Comparison of ENCODE assay signal across 10 cellular contexts in the genomic region with DNA sequence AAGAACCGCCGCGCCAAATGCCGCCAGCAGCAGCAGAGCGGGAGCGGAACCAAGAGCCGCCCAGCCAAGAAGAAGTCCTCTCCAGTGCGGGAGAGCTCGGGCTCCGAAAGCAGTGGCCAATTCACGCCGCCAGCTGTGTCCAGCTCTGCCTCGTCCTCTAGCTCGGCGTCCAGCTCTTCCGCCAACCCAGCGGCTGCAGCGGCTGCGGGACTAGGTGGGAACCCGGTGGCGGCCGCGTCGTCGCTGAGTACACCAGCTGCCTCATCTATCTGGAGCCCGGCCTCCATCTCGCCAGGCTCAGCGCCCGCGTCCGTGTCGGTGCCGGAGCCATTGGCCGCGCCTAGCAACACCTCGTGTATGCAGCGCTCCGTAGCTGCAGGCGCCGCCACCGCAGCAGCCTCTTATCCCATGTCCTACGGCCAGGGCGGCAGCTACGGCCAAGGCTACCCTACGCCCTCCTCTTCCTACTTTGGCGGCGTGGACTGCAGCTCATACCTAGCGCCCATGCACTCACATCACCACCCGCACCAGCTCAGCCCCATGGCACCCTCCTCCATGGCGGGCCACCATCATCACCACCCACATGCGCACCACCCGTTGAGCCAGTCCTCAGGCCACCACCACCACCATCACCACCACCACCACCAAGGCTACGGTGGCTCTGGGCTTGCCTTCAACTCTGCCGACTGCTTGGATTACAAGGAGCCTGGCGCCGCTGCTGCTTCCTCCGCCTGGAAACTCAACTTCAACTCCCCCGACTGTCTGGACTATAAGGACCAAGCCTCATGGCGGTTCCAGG. TPM values are rescaled to one million over a fixed set of nuclear protein-coding genes. Genes with fewer than 3 reads are reported as not detected.
A peak's percentile ranks its signal among the peaks of the same experiment; 100 is the strongest.
DNase-seq lines count a peak whose midpoint lies in the region; ATAC-seq and TF ChIP-seq lines count a peak whose summit lies in the region.
"Had no signal": no experiment of that assay in that cellular context is flagged by ENCODE, and none has a peak within 500 bp of the region (broad histone marks: within the 10 kb centered on the region; RNA-seq: fewer than 3 reads in every experiment).

No MANE protein-coding gene starts in this region.

- peak overlapping the region; percentile 18 for H3K4me3 Mint-ChIP-seq in activated naive CD4-positive, alpha-beta T cell treated with anti-CD3 and anti-CD28 coated beads, Interleukin-2, amount 10 ng/mL, durations not matched to agents 7 days and 5 days
- H3K4me3 Mint-ChIP-seq in mesothelial cell of epicardium (peak overlapping the region; percentile 53), type B pancreatic cell (peak overlapping the region; percentile 83)

- H3K36me3 Mint-ChIP-seq in activated naive CD4-positive, alpha-beta T cell treated with anti-CD3 and anti-CD28 coated beads, Interleukin-2, amount 10 ng/mL, durations not matched to agents 7 days and 5 days, result peaks cover 14% of the 10 kb centered on the region
- no peaks in the 10 kb centered on the region for H3K36me3 Mint-ChIP-seq in mesothelial cell of epicardium
- peaks cover 25% of the 10 kb centered on the region for H3K36me3 Mint-ChIP-seq in type B pancreatic cell

- CTCF ChIA-PET in activated naive CD4-positive, alpha-beta T cell treated with anti-CD3 and anti-CD28 coated beads, Interleukin-2, amount 10 ng/mL, durations not matched to agents 7 days and 5 days (lab: Charles Lee), result no interaction called here

- TF ChIP-seq CTCF in mesothelial cell of epicardium (IDR thresholded peaks at IDR 0.05; ENCODE audit: unreplicated experiment) (no peak), type B pancreatic cell (conservative IDR thresholded peaks at IDR 0.05) (no peak)

- DNase-seq in activated naive CD4-positive, alpha-beta T cell treated with anti-CD3 and anti-CD28 coated beads, Interleukin-2, amount 10 ng/mL, durations not matched to agents 7 days and 5 days, result peak; percentile 20
- no peak for DNase-seq in activated naive CD4-positive, alpha-beta T cell (lab: John Stamatoyannopoulos, UW)
- DNase-seq in astrocyte of the hippocampus (ENCODE audit: low read depth, low spot score) (peak; percentile 63), mesothelial cell of epicardium (ENCODE audit: low spot score in 2 of 2, unreplicated experiment in 2 of 2) (no peak), type B pancreatic cell (ENCODE audit: extremely low spot score, unreplicated experiment) (peak; percentile 70)
- no peak for DNase-seq in stimulated activated CD4-positive, alpha-beta T cell treated with anti-CD3 and anti-CD28 coated beads, Interleukin-4, amount 100 ng/mL, for 1 hour
- DNase-seq: central memory CD4-positive, alpha-beta T cell; left ventricle myocardium superior had no signal

- H3K4me1 Mint-ChIP-seq in activated naive CD4-positive, alpha-beta T cell treated with anti-CD3 and anti-CD28 coated beads, Interleukin-2, amount 10 ng/mL, durations not matched to agents 7 days and 5 days, result peaks cover 68% of the 10 kb centered on the region
- H3K4me1 Mint-ChIP-seq in mesothelial cell of epicardium (peaks cover 42% of the 10 kb centered on the region), type B pancreatic cell (ENCODE audit: unreplicated experiment) (peaks cover 24% of the 10 kb centered on the region)

- no peaks in the 10 kb centered on the region for H3K9me3 Mint-ChIP-seq in activated naive CD4-positive, alpha-beta T cell treated with anti-CD3 and anti-CD28 coated beads, Interleukin-2, amount 10 ng/mL, durations not matched to agents 7 days and 5 days
- H3K9me3 Mint-ChIP-seq in mesothelial cell of epicardium, result no peaks in the 10 kb centered on the region
- H3K9me3 Mint-ChIP-seq in type B pancreatic cell, result no peaks in the 10 kb centered on the region

- H3K27ac Mint-ChIP-seq in activated naive CD4-positive, alpha-beta T cell treated with anti-CD3 and anti-CD28 coated beads, Interleukin-2, amount 10 ng/mL, durations not matched to agents 7 days and 5 days, result peak overlapping the region; percentile 75
- H3K27ac Mint-ChIP-seq in mesothelial cell of epicardium (no peak overlapping the region), type B pancreatic cell (peak overlapping the region; percentile 67)

- ATAC-seq in GM21717 (IDR thresholded peaks at IDR 0.05; ENCODE audit: unreplicated experiment) (no peak), HG03280 (IDR thresholded peaks at IDR 0.05; ENCODE audit: unreplicated experiment) (no peak)

- H3K27me3 Mint-ChIP-seq in activated naive CD4-positive, alpha-beta T cell treated with anti-CD3 and anti-CD28 coated beads, Interleukin-2, amount 10 ng/mL, durations not matched to agents 7 days and 5 days, result peaks cover 98% of the 10 kb centered on the region
- H3K27me3 Mint-ChIP-seq in mesothelial cell of epicardium (ENCODE audit: low read depth) (peaks cover 97% of the 10 kb centered on the region), type B pancreatic cell (peaks cover 93% of the 10 kb centered on the region)

RNA-seq across cellular contexts. Expression of a gene that starts 5.1 kb away (rescaled TPM):
- total RNA-seq in mesothelial cell of epicardium (0.71 to 1.1 TPM (median 0.87 TPM) in 3 replicates), type B pancreatic cell (ENCODE audit: low replicate concordance) (10.4 and 31.9 TPM in 2 replicates)
- total RNA-seq: left ventricle myocardium superior had no signal

Comparison
In these comparisons a context has a peak if more than half of its experiments do, and no peak if none do; other contexts are left out.
1. DNase-seq: peak in activated naive CD4-positive, alpha-beta T cell treated with anti-CD3 and anti-CD28 coated beads, Interleukin-2, amount 10 ng/mL, durations not matched to agents 7 days and 5 days (single experiment), astrocyte of the hippocampus (single experiment) and type B pancreatic cell (single experiment); none in activated naive CD4-positive, alpha-beta T cell (0 of 4), mesothelial cell of epicardium (0 of 2) and stimulated activated CD4-positive, alpha-beta T cell treated with anti-CD3 and anti-CD28 coated beads, Interleukin-4, amount 100 ng/mL, for 1 hour (single experiment).
2. H3K4me3 Mint-ChIP-seq: peak in every context shown above with its lines; median percentile 83 in type B pancreatic cell; 53 in mesothelial cell of epicardium; 18 in activated naive CD4-positive, alpha-beta T cell treated with anti-CD3 and anti-CD28 coated beads, Interleukin-2, amount 10 ng/mL, durations not matched to agents 7 days and 5 days.